Comparison of ENCODE assay signal across 21 cellular contexts in the genomic region with DNA sequence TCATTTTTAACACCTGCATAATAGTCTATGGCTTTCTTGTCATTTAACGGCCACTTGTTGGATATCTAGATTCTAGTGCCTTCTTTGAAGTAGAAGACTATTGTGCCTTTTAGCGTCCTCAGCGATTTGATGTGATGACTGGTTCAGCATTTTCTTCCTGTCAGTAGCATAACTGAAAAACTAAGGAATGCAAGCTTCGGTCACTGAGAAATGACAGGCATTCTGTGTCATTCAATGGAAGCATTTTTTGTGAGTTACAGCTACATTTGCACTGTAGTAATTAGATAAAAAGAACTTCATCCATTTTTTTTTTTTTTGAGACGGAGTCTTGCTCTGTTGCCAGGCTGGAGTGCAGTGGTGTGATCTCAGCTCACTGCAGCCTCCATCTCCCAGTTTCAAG.
"Had no signal": no experiment of that assay in that cellular context is flagged by ENCODE, and none has a peak within 500 bp of the region (broad histone marks: within the 10 kb centered on the region; RNA-seq: fewer than 3 reads in every experiment).

No MANE protein-coding gene starts in this region.

- FAIRE-seq: bronchial epithelial cell had no signal

- H3K4me3 ChIP-seq: esophagus squamous epithelium, lung, thoracic aorta, upper lobe of right lung had no signal

- DNase-seq: activated CD4-positive, alpha-beta T cell treated with anti-CD3 and anti-CD28 coated beads, Interleukin-2, amount 10 ng/mL, durations not matched to agents 24 days and 14 days; activated CD8-positive, alpha-beta T cell treated with anti-CD3 and anti-CD28 coated beads for 36 hours; activated naive CD4-positive, alpha-beta T cell treated with Interleukin-2 at 50 U/mL for 16 hours; activated naive CD8-positive, alpha-beta T cell treated with anti-CD3 and anti-CD28 coated beads, Interleukin-2, amount 10 ng/mL, durations not matched to agents 7 days and 5 days; activated T-cell treated with anti-CD3 and anti-CD28 coated beads, Interleukin-2, amount 50 U/mL, for 1 hour; anterior cingulate cortex; dermis blood vessel endothelial cell; effector memory CD4-positive, alpha-beta T cell; esophagus squamous epithelium; glutamatergic neuron; hypothalamus; islet precursor cell; natural killer cell; stimulated activated CD4-positive, alpha-beta T cell treated with anti-CD3 and anti-CD28 coated beads, Interleukin-4, amount 100 ng/mL, for 4 hours; T-helper 1 cell; T1000; upper lobe of right lung had no signal

- H3K27ac ChIP-seq: esophagus squamous epithelium, parathyroid adenoma, thoracic aorta, upper lobe of right lung had no signal

- H3K4me1 ChIP-seq: esophagus squamous epithelium, upper lobe of right lung had no signal

- H3K27me3 ChIP-seq: esophagus squamous epithelium, upper lobe of right lung had no signal

- H2AFZ ChIP-seq: parathyroid adenoma had no signal

- H3K9me3 ChIP-seq: esophagus squamous epithelium, thoracic aorta, upper lobe of right lung had no signal

- H3K79me2 ChIP-seq: parathyroid adenoma had no signal

- H3K36me3 ChIP-seq: esophagus squamous epithelium, thoracic aorta, upper lobe of right lung had no signal
